8 cellular contexts compared by ENCODE assay signal in the genomic region with DNA sequence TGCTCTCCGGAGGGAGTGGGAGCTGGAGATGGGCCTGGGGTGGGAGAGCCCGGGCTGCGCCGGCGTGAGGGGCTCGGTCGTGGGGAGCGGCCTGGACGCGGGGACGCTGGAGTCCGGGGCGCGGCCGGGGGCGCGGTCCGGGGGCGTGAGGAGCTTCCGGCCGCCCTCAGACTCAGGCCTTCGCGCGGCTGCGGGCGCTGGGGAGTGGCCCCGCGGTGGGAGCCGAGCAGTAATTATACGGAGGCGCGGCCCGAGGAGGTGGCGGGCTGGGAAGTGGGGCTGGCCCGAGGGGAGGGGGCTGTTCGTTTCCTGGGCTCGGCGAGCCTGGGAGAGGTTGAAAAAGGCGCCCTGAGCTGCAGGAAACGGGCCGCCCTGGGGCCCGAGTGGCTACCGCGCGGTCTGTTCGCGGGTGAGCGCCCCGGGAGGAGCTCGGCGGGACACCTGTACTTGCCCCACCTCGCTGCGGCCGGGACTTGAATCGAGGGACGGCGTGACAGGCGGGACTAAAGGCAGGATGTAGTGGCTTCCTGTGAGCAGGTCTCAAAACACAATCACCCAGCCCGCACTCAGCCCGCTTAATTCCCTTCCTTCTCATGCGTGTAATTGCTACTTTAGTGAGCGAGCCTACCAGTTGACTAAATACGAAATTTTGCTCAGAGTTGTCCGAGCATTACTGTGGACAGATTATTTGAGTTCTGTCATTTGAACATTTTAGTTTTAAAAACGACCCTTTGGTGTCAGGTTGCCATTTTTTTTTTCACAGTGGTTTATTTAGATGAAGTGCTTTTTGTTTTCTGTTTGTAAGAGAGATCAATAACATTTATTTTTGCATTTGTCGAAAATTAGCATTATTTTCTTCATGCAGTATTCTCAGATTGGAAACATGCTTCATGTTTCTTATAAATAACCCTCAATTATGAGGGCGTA. TPM values are rescaled to one million over a fixed set of nuclear protein-coding genes. Genes with fewer than 3 reads are reported as not detected.
DNase-seq lines count a peak whose midpoint lies in the region; ATAC-seq and TF ChIP-seq lines count a peak whose summit lies in the region.

No MANE protein-coding gene starts in this region.

- peaks cover 0 to 28% (median 7%) of the 10 kb centered on the region in 11 experiments; a peak in 6 of 22 replicates for H3K36me3 ChIP-seq in BLaER1 treated with 17β-estradiol and CSF1 and Interleukin-3, amounts not matched to agents 10 nM and 100 nM

- no peak for TF ChIP-seq CTCF in lower leg skin (IDR thresholded peaks at IDR 0.05)

- peak overlapping the region; percentile 90 to 98 (median 94) for H3K9ac ChIP-seq in BLaER1 treated with 17β-estradiol and CSF1 and Interleukin-3, amounts not matched to agents 10 nM and 100 nM

- H4K20me1 ChIP-seq in BLaER1 treated with 17β-estradiol and CSF1 and Interleukin-3, amounts not matched to agents 10 nM and 100 nM, result peaks cover 23 to 49% (median 42%) of the 10 kb centered on the region in 11 experiments; a peak in 20 of 22 replicates

- peak overlapping the region; percentile 79 to 91 (median 88) for H3K4me3 ChIP-seq in BLaER1 treated with 17β-estradiol and CSF1 and Interleukin-3, amounts not matched to agents 10 nM and 100 nM
- peak overlapping the region; percentile 99 for H3K4me3 ChIP-seq in lower leg skin (ENCODE audit: low read depth, poor library complexity, severe bottlenecking)

- H3K4me2 ChIP-seq in BLaER1 treated with 17β-estradiol and CSF1 and Interleukin-3, amounts not matched to agents 10 nM and 100 nM, result peak overlapping the region; percentile 70 to 98 (median 87)

- DNase-seq in NCI-H526 (lab: John Stamatoyannopoulos, UW) (peak; percentile 80 to 92), dermis microvascular lymphatic vessel endothelial cell (ENCODE audit: low read depth in 2 of 2) (peak; percentile 53 to 80), lower leg skin (ENCODE audit: low spot score in 2 of 2) (peak; percentile 64 to 95)
- peak; percentile 80 for DNase-seq in activated CD4-positive, alpha-beta T cell treated with anti-CD3 and anti-CD28 coated beads, Interleukin-2, amount 50 U/mL, for 1 hour
- DNase-seq in stimulated activated CD4-positive, alpha-beta T cell treated with anti-CD3 and anti-CD28 coated beads, TNF-alpha, amount 100 ng/mL, for 24 hours (ENCODE audit: low read depth in 3 of 3), result peak; percentile 65 to 87 (median 65)

- WGBS in lower leg skin, 2 donors, result 2% methylated on average over 26 to 47 of the region's 67 CpGs

- intact Hi-C loops in lower leg skin (cut with DNase I; ENCODE audit: low total_unique reads), result no loop called here

- peaks cover 0 to 7% (median 0%) of the 10 kb centered on the region in 11 experiments; a peak in 3 of 22 replicates for H3K27me3 ChIP-seq in BLaER1 treated with 17β-estradiol and CSF1 and Interleukin-3, amounts not matched to agents 10 nM and 100 nM

- peaks cover 27 to 84% (median 61%) of the 10 kb centered on the region in 10 experiments for H3K4me1 ChIP-seq in BLaER1 treated with 17β-estradiol and CSF1 and Interleukin-3, amounts not matched to agents 10 nM and 100 nM

- TF ChIP-seq POLR2A in lower leg skin (IDR thresholded peaks at IDR 0.05), result no peak

- H3K27ac ChIP-seq in BLaER1 treated with 17β-estradiol and CSF1 and Interleukin-3, amounts not matched to agents 10 nM and 100 nM, result peak overlapping the region; percentile 87 to 96 (median 92)

- peaks cover 0 to 23% (median 0%) of the 10 kb centered on the region in 11 experiments; a peak in 6 of 22 replicates for H3K9me3 ChIP-seq in BLaER1 treated with 17β-estradiol and CSF1 and Interleukin-3, amounts not matched to agents 10 nM and 100 nM (replicated peaks in 1 of 11)

- ATAC-seq in GM19351 (IDR thresholded peaks at IDR 0.05; ENCODE audit: unreplicated experiment) (peak; percentile 77), HG03460 (IDR thresholded peaks at IDR 0.05; ENCODE audit: unreplicated experiment) (peak; percentile 80)

RNA-seq across cellular contexts. Expression of gene RASA2, which starts 0.9 kb away (rescaled TPM):
- total RNA-seq in dermis microvascular lymphatic vessel endothelial cell, result 5.3 and 7.0 TPM in 2 replicates
- 10 to 100 TPM; 18.7 to 46.2 (median 21.2) TPM for total RNA-seq in lower leg skin

Comparison
In these comparisons a context has a peak if more than half of its experiments do, and no peak if none do; other contexts are left out.
1. Peak in every context shown above with its lines: DNase-seq, ATAC-seq, H3K4me3 ChIP-seq and H3K27ac ChIP-seq.